ENCODE assay signal across 1 cellular context in genomic region chr20:63627129-63627699, GRCh38.
A peak's percentile ranks its signal among the peaks of the same experiment; 100 is the strongest.
TF ChIP-seq lines count a peak whose summit lies in the region.

No MANE protein-coding gene starts in this region.

TF ChIP-seq in K562, 482 proteins besides CTCF, POLR2A, EP300 and RAD21 (continued from another document and continues in another):
- TF ChIP-seq ZNF197 (CRISPR knock-in tag; IDR thresholded peaks at IDR 0.05; ENCODE audit: low read depth) = 0 out of 2 replicates have a peak, but pooled peaks have one; percentile 23
- peak; percentile 84 for TF ChIP-seq NKRF (IDR thresholded peaks at IDR 0.05; ENCODE audit: borderline replicate concordance)
- no peak for TF ChIP-seq ATF1 (CRISPR knock-in tag; IDR thresholded peaks at IDR 0.05)
- peak; percentile 70 for TF ChIP-seq ATF1 (tag; IDR thresholded peaks at IDR 0.05)
- TF ChIP-seq ARID3A (IDR thresholded peaks at IDR 0.05; ENCODE audit: borderline replicate concordance, low read depth, low read length) = no peak
- TF ChIP-seq PHF8 (IDR thresholded peaks at IDR 0.05; ENCODE audit: borderline replicate concordance, low read length) = peak; percentile 55; the same call in 1 of the 2 replicates
- no peak for TF ChIP-seq MCM3 (IDR thresholded peaks at IDR 0.05)
- TF ChIP-seq CXXC5 (CRISPR knock-in tag; IDR thresholded peaks at IDR 0.05) = peak; percentile 70
- peak in 1 of 2 experiments; percentile 68; a peak in 1 of 4 replicates for TF ChIP-seq ZNF639 (CRISPR knock-in tag; conservative IDR thresholded peaks at IDR 0.05 in 1 of 2, IDR thresholded peaks at IDR 0.05 in 1 of 2)
- peak; percentile 65 for TF ChIP-seq ATF7 (IDR thresholded peaks at IDR 0.05)
- TF ChIP-seq KLF16 (IDR thresholded peaks at IDR 0.05) = no peak
- peak; percentile 82 to 87; a peak in 3 of 4 replicates for TF ChIP-seq UBTF (IDR thresholded peaks at IDR 0.05; ENCODE audit: borderline replicate concordance in 1 of 2, low read depth in 2 of 2, low read length in 2 of 2)
- no peak for TF ChIP-seq ZBTB43 (CRISPR knock-in tag; IDR thresholded peaks at IDR 0.05)
- TF ChIP-seq ETS2 (tag; IDR thresholded peaks at IDR 0.05; ENCODE audit: borderline replicate concordance, poor library complexity, severe bottlenecking) = no peak
- no peak; the same call in none of the 2 replicates for TF ChIP-seq KDM2B (CRISPR knock-in tag; IDR thresholded peaks at IDR 0.05)
- TF ChIP-seq RB1 (IDR thresholded peaks at IDR 0.05; ENCODE audit: low read depth) = peak; percentile 84
- peak; percentile 90 for TF ChIP-seq SUPT5H (IDR thresholded peaks at IDR 0.05)
- no peak for TF ChIP-seq E2F4 (CRISPR knock-in tag; IDR thresholded peaks at IDR 0.05; ENCODE audit: low read depth)
- TF ChIP-seq RBFOX2 (IDR thresholded peaks at IDR 0.05; ENCODE audit: low read depth, low read length) = peak; percentile 82
- TF ChIP-seq ATF6 (CRISPR knock-in tag; IDR thresholded peaks at IDR 0.05) = 0 out of 2 replicates have a peak, but pooled peaks have one; percentile 81
- TF ChIP-seq TAF1 (IDR thresholded peaks at IDR 0.05; ENCODE audit: control insufficient read depth, extremely low read depth, insufficient read depth, low read length, severe bottlenecking) = peak; percentile 92
- TF ChIP-seq GTF2F1 (IDR thresholded peaks at IDR 0.05; ENCODE audit: low read depth, low read length) = no peak
- peak; percentile 16; the same call in 1 of the 2 replicates for TF ChIP-seq GABPA (tag; conservative IDR thresholded peaks at IDR 0.05; ENCODE audit: low read depth)
- peak; percentile 91; the same call in 1 of the 2 replicates for TF ChIP-seq RBM34 (IDR thresholded peaks at IDR 0.05; ENCODE audit: borderline replicate concordance, insufficient read depth, low read length)
- TF ChIP-seq SOX6 (IDR thresholded peaks at IDR 0.05) = peak; percentile 41; the same call in 1 of the 2 replicates
- TF ChIP-seq NCOA2 (IDR thresholded peaks at IDR 0.05; ENCODE audit: partially characterized antibody in 2 of 2) = peak in 1 of 2 experiments; percentile 39
- no peak for TF ChIP-seq NFIX (CRISPR knock-in tag; IDR thresholded peaks at IDR 0.05; ENCODE audit: low read depth)
- peak in 2 of 3 experiments; percentile 56 to 74; a peak in 4 of 6 replicates for TF ChIP-seq ZBTB11 (CRISPR knock-in tag; IDR thresholded peaks at IDR 0.05)
- peak; percentile 32; the same call in 1 of the 2 replicates for TF ChIP-seq ESRRA (IDR thresholded peaks at IDR 0.05; ENCODE audit: borderline replicate concordance, low read depth)
- TF ChIP-seq SIN3B (IDR thresholded peaks at IDR 0.05; ENCODE audit: low read depth) = peak; percentile 43; the same call in 1 of the 2 replicates
- TF ChIP-seq ZSCAN29 (IDR thresholded peaks at IDR 0.05) = no peak
- peak; percentile 33 for TF ChIP-seq RBBP5 (IDR thresholded peaks at IDR 0.05; ENCODE audit: borderline replicate concordance, insufficient read depth, low read length, poor library complexity, severe bottlenecking)
- no peak for TF ChIP-seq SNIP1 (IDR thresholded peaks at IDR 0.05; ENCODE audit: low read depth)
- TF ChIP-seq SP2 (IDR thresholded peaks at IDR 0.05; ENCODE audit: extremely low read depth, low read depth, low read length, poor library complexity, severe bottlenecking) = no peak
- peak; percentile 71; the same call in 1 of the 2 replicates for TF ChIP-seq ZBTB9 (CRISPR knock-in tag; IDR thresholded peaks at IDR 0.05)
- TF ChIP-seq MBD1 (CRISPR knock-in tag; IDR thresholded peaks at IDR 0.05) = no peak
- no peak for TF ChIP-seq BHLHE40 (IDR thresholded peaks at IDR 0.05; ENCODE audit: low read length)
- no peak for TF ChIP-seq ZNF263 (CRISPR knock-in tag; IDR thresholded peaks at IDR 0.05; ENCODE audit: borderline replicate concordance)
- no peak for TF ChIP-seq ID3 (CRISPR knock-in tag; IDR thresholded peaks at IDR 0.05)
- TF ChIP-seq ID3 (tag; IDR thresholded peaks at IDR 0.05) = peak; percentile 45; the same call in 1 of the 2 replicates
- TF ChIP-seq CREB1 (IDR thresholded peaks at IDR 0.05) = no peak
- TF ChIP-seq CREB1 (CRISPR knock-in tag; IDR thresholded peaks at IDR 0.05) = peak; percentile 79
